Comparison of ENCODE assay signal across 19 cellular contexts in genomic region chr2:143068094-143068890, GRCh38.
DNase-seq lines count a peak whose midpoint lies in the region; ATAC-seq and TF ChIP-seq lines count a peak whose summit lies in the region.
"Had no signal": no experiment of that assay in that cellular context is flagged by ENCODE, and none has a peak within 500 bp of the region (broad histone marks: within the 10 kb centered on the region; RNA-seq: fewer than 3 reads in every experiment).

No MANE protein-coding gene starts in this region.

- H3K27me3 ChIP-seq in upper lobe of left lung (no peaks in the 10 kb centered on the region), ovary (no peaks in the 10 kb centered on the region)
- H3K27me3 ChIP-seq: tibial artery had no signal

- H3K36me3 ChIP-seq in upper lobe of left lung (no peaks in the 10 kb centered on the region), ovary (no peaks in the 10 kb centered on the region)
- H3K36me3 ChIP-seq: tibial artery had no signal

- peak; percentile 59 to 80 for ATAC-seq in upper lobe of left lung (ENCODE audit: low FRiP score in 2 of 2)
- ATAC-seq in GM18511 (IDR thresholded peaks at IDR 0.05; ENCODE audit: unreplicated experiment): no peak
- ATAC-seq: Panc1, WTC11 had no signal

- peaks cover 0 to 3% (median 0%) of the 10 kb centered on the region in 4 donors for H3K9me3 ChIP-seq in upper lobe of left lung
- H3K9me3 ChIP-seq in ovary: no peaks in the 10 kb centered on the region

- DNase-seq in NCI-H1436 (lab: John Stamatoyannopoulos, UW) (peak; percentile 8), NCI-H1436 treated with DMSO at 0.1 percent for 48 hours (lab: John Stamatoyannopoulos, UW) (no peak), SKM-1 (lab: John Stamatoyannopoulos, UW; ENCODE audit: unreplicated experiment) (peak; percentile 3), fibroblast of pulmonary artery (ENCODE audit: low read depth) (peak; percentile 22), upper lobe of left lung (no peak), NCI-H2081 treated with DMSO at 0.1 percent for 48 hours (lab: John Stamatoyannopoulos, UW) (no peak), ovary (no peak)
- DNase-seq: anterior cingulate cortex; H9; NCI-H1048; NCI-H510A treated with DMSO at 0.1 percent for 48 hours; occipital lobe; stimulated activated CD4-positive, alpha-beta T cell treated with anti-CD3 and anti-CD28 coated beads, Interleukin-4, amount 100 ng/mL, for 24 hours; tibial artery had no signal

- intact Hi-C loops in ovary (cut with DNase I): no loop called here

- TF ChIP-seq CTCF in fibroblast of pulmonary artery (IDR thresholded peaks at IDR 0.05; ENCODE audit: low read length, missing control alignments) (no peak), upper lobe of left lung (IDR thresholded peaks at IDR 0.05) (no peak), ovary (IDR thresholded peaks at IDR 0.05) (no peak)

- TF ChIP-seq EP300 in upper lobe of left lung (IDR thresholded peaks at IDR 0.05) (peak in 1 of 4 donors; percentile 28), ovary (IDR thresholded peaks at IDR 0.05) (no peak)

- H3K4me3 ChIP-seq in fibroblast of pulmonary artery (replicated peaks; ENCODE audit: low read depth, low read length) (no peak overlapping the region), upper lobe of left lung (no peak overlapping the region), ovary (no peak overlapping the region)
- H3K4me3 ChIP-seq: tibial artery had no signal

- H3K27ac ChIP-seq in upper lobe of left lung (peak overlapping the region in 2 of 4 donors; percentile 27 to 60), ovary (no peak overlapping the region)
- H3K27ac ChIP-seq: 22Rv1, C4-2B, tibial artery had no signal

- WGBS in upper lobe of left lung, 2 donors: 52 to 53% methylated on average over 6 of the region's 6 CpGs
- 80 to 84% (median 84%) methylated on average over 6 of the region's 6 CpGs for WGBS in ovary, 3 donors

- TF ChIP-seq POLR2A in upper lobe of left lung (IDR thresholded peaks at IDR 0.05): no peak
- no peak for TF ChIP-seq POLR2A in ovary (IDR thresholded peaks at IDR 0.05)

- H3K4me1 ChIP-seq in upper lobe of left lung: no peaks in the 10 kb centered on the region
- H3K4me1 ChIP-seq in ovary (ENCODE audit: insufficient read depth): no peaks in the 10 kb centered on the region
- H3K4me1 ChIP-seq: tibial artery had no signal

Comparison
In these comparisons a context has a peak if more than half of its experiments do, and no peak if none do; other contexts are left out.
1. DNase-seq: peak in NCI-H1436 (single experiment), SKM-1 (single experiment) and fibroblast of pulmonary artery (single experiment); none in NCI-H1436 treated with DMSO at 0.1 percent for 48 hours (single experiment), upper lobe of left lung (0 of 2), NCI-H2081 treated with DMSO at 0.1 percent for 48 hours (single experiment) and ovary (0 of 5).